In the genomic region with DNA sequence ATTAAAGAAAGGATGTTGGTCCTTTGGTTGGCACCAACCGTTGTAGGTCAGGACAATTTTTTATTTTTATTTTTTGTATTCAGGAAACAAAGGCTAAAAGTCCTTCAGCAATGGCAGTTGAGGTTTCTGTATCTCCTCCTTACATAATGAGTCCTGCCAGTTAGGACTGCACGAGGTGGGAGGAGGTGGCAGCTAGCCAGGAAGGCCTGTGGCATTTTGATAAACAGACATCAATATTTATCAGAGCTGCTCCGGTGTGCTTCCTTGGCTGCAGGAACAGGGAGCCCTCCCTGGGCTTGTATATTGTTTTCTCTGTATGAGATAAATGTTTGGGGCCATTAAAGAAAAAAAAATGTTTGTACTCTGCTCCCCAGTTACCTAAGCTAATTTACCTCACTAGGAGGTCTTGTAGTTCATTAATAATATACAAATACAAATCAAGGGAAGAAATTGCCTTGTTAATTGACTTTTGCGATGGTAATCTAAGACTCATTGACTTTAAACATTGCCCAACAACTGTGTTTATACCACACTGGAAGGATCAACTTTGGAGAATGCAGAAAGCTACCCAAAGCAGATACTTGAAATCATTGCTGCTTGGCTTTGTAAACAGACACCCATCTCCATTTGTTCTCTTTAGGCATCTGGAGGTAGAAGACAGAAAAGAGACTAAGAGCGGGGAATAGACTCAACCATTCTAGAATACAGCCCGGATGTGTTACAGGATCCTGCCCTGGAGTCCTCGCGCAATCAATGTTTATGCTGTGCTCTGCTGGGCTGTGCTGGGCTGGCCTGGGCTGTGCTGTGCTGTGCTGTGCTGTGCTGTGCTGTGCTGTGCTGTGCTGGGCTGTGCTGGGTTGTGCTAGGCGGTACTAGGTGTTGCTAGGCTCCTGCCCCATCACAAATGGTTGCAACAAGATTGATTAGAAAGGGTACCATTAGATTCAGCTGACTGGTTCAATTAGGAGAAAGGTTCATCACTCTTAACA, we compare ENCODE assay signal across 1 cellular context.
TF ChIP-seq lines count a peak whose summit lies in the region.

No MANE protein-coding gene starts in this region.

TF ChIP-seq in HepG2, 621 proteins besides CTCF, POLR2A, EP300 and RAD21 (continued from another document):
- TF ChIP-seq ZNF296 (CRISPR knock-in tag; conservative IDR thresholded peaks at IDR 0.05), result no peak
- TF ChIP-seq MIER2 (CRISPR knock-in tag; IDR thresholded peaks at IDR 0.05), result no peak
- TF ChIP-seq ELF3 (CRISPR knock-in tag; IDR thresholded peaks at IDR 0.05), result no peak
- no peak for TF ChIP-seq TBX3 (IDR thresholded peaks at IDR 0.05; ENCODE audit: borderline replicate concordance)
- TF ChIP-seq ZNF274 (CRISPR knock-in tag; IDR thresholded peaks at IDR 0.05), result no peak
- TF ChIP-seq, protein P1, sequence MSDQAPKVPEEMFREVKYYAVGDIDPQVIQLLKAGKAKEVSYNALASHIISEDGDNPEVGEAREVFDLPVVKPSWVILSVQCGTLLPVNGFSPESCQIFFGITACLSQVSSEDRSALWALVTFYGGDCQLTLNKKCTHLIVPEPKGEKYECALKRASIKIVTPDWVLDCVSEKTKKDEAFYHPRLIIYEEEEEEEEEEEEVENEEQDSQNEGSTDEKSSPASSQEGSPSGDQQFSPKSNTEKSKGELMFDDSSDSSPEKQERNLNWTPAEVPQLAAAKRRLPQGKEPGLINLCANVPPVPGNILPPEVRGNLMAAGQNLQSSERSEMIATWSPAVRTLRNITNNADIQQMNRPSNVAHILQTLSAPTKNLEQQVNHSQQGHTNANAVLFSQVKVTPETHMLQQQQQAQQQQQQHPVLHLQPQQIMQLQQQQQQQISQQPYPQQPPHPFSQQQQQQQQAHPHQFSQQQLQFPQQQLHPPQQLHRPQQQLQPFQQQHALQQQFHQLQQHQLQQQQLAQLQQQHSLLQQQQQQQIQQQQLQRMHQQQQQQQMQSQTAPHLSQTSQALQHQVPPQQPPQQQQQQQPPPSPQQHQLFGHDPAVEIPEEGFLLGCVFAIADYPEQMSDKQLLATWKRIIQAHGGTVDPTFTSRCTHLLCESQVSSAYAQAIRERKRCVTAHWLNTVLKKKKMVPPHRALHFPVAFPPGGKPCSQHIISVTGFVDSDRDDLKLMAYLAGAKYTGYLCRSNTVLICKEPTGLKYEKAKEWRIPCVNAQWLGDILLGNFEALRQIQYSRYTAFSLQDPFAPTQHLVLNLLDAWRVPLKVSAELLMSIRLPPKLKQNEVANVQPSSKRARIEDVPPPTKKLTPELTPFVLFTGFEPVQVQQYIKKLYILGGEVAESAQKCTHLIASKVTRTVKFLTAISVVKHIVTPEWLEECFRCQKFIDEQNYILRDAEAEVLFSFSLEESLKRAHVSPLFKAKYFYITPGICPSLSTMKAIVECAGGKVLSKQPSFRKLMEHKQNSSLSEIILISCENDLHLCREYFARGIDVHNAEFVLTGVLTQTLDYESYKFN (CRISPR knock-in tag; conservative IDR thresholded peaks at IDR 0.05), result 0 out of 2 replicates have a peak, but pooled peaks have one; percentile 14
- TF ChIP-seq SIX1 (CRISPR knock-in tag; IDR thresholded peaks at IDR 0.05; ENCODE audit: borderline replicate concordance), result no peak
- peak; percentile 63 for TF ChIP-seq ZNF605 (CRISPR knock-in tag; IDR thresholded peaks at IDR 0.05)
- no peak for TF ChIP-seq TCF12 (IDR thresholded peaks at IDR 0.05)
- TF ChIP-seq TCF12 (CRISPR knock-in tag; IDR thresholded peaks at IDR 0.05), result no peak
- no peak for TF ChIP-seq ZFP62 (CRISPR knock-in tag; IDR thresholded peaks at IDR 0.05)
- no peak for TF ChIP-seq KDM4B (CRISPR knock-in tag; IDR thresholded peaks at IDR 0.05)
- TF ChIP-seq, protein P2, sequence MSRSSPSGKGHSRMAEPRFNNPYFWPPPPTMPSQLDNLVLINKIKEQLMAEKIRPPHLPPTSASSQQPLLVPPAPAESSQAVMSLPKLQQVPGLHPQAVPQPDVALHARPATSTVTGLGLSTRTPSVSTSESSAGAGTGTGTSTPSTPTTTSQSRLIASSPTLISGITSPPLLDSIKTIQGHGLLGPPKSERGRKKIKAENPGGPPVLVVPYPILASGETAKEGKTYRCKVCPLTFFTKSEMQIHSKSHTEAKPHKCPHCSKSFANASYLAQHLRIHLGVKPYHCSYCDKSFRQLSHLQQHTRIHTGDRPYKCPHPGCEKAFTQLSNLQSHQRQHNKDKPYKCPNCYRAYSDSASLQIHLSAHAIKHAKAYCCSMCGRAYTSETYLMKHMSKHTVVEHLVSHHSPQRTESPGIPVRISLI (CRISPR knock-in tag; IDR thresholded peaks at IDR 0.05; ENCODE audit: borderline replicate concordance), result peak; percentile 35; the same call in 1 of the 2 replicates
